In genomic region chr1:74420497-74420896, GRCh38 we compare ENCODE assay signal across 14 cellular contexts.
DNase-seq lines count a peak whose midpoint lies in the region; ATAC-seq and TF ChIP-seq lines count a peak whose summit lies in the region.
"Had no signal": no experiment of that assay in that cellular context is flagged by ENCODE, and none has a peak within 500 bp of the region (broad histone marks: within the 10 kb centered on the region; RNA-seq: fewer than 3 reads in every experiment).

No MANE protein-coding gene starts in this region.

- H2BK5ac ChIP-seq in mesendoderm (ENCODE audit: low read length), result no peak overlapping the region

- peaks cover 52% of the 10 kb centered on the region for H3K4me1 ChIP-seq in cardiac muscle cell (ENCODE audit: low read depth)
- H3K4me1 ChIP-seq in right atrium auricular region, result no peaks in the 10 kb centered on the region
- no peaks in the 10 kb centered on the region for H3K4me1 ChIP-seq in mesendoderm (ENCODE audit: control insufficient read depth, low read depth, low read length)
- H3K4me1 ChIP-seq: BLaER1 treated with 17β-estradiol and CSF1 and Interleukin-3, amounts not matched to agents 10 nM and 100 nM had no signal

- TF ChIP-seq CTCF in cardiac muscle cell (IDR thresholded peaks at IDR 0.05; ENCODE audit: low read depth, low read length) (no peak), right atrium auricular region (IDR thresholded peaks at IDR 0.05) (no peak), WERI-Rb-1 (IDR thresholded peaks at IDR 0.05; ENCODE audit: low read depth, low read length) (no peak)

- no peak overlapping the region for H4K8ac ChIP-seq in mesendoderm (ENCODE audit: low read depth, low read length)

- H3K4ac ChIP-seq in mesendoderm (ENCODE audit: low read depth, low read length), result no peak overlapping the region

- DNase-seq in cardiac muscle cell (ENCODE audit: low read depth in 1 of 2, low spot score in 1 of 2) (no peak), right atrium auricular region (ENCODE audit: low spot score) (no peak), WERI-Rb-1 (no peak), mesendoderm (peak; percentile 14), NCI-H2196 treated with DMSO at 0.1 percent for 48 hours (lab: John Stamatoyannopoulos, UW; ENCODE audit: unreplicated experiment) (no peak)
- DNase-seq in stimulated activated CD8-positive, alpha-beta memory T cell treated with anti-CD3 and anti-CD28 coated beads, Interleukin-4, amount 100 ng/mL, for 48 hours, result no peak
- DNase-seq: 8988T; Calu3; CD8-positive, alpha-beta T cell; DMS79 treated with DMSO at 0.1 percent for 48 hours; GF-D8; H9 had no signal

- H3K79me1 ChIP-seq in mesendoderm (ENCODE audit: low read length), result no peaks in the 10 kb centered on the region

- H3K9me3 ChIP-seq in cardiac muscle cell (ENCODE audit: low read depth) (no peaks in the 10 kb centered on the region), right atrium auricular region (no peaks in the 10 kb centered on the region), WERI-Rb-1 (ENCODE audit: severe bottlenecking) (no peaks in the 10 kb centered on the region)
- H3K9me3 ChIP-seq: BLaER1 treated with 17β-estradiol and CSF1 and Interleukin-3, amounts not matched to agents 10 nM and 100 nM had no signal

- H3K9ac ChIP-seq in mesendoderm (ENCODE audit: low read length), result no peak overlapping the region
- H3K9ac ChIP-seq: BLaER1 treated with 17β-estradiol and CSF1 and Interleukin-3, amounts not matched to agents 10 nM and 100 nM had no signal

- no peak overlapping the region for H3K4me3 ChIP-seq in cardiac muscle cell
- H3K4me3 ChIP-seq in right atrium auricular region, result no peak overlapping the region
- H3K4me3 ChIP-seq in WERI-Rb-1 (ENCODE audit: low read depth, low read length), result no peak overlapping the region; the same call in 1 of the 2 replicates
- no peak overlapping the region for H3K4me3 ChIP-seq in mesendoderm (ENCODE audit: low read length)
- H3K4me3 ChIP-seq: BLaER1 treated with 17β-estradiol and CSF1 and Interleukin-3, amounts not matched to agents 10 nM and 100 nM had no signal

- no peak overlapping the region for H3K23ac ChIP-seq in mesendoderm (ENCODE audit: low read length)

- H2BK120ac ChIP-seq in mesendoderm (ENCODE audit: low read depth, low read length), result no peak overlapping the region

- H3K27me3 ChIP-seq in cardiac muscle cell, result no peaks in the 10 kb centered on the region
- H3K27me3 ChIP-seq in right atrium auricular region, result no peaks in the 10 kb centered on the region
- no peaks in the 10 kb centered on the region for H3K27me3 ChIP-seq in WERI-Rb-1 (ENCODE audit: insufficient read depth, low read depth, severe bottlenecking)
- H3K27me3 ChIP-seq in mesendoderm (ENCODE audit: insufficient read depth, low read length, poor library complexity), result no peaks in the 10 kb centered on the region
- H3K27me3 ChIP-seq: BLaER1 treated with 17β-estradiol and CSF1 and Interleukin-3, amounts not matched to agents 10 nM and 100 nM had no signal

- ATAC-seq in GM18502 (IDR thresholded peaks at IDR 0.05; ENCODE audit: poor library complexity, unreplicated experiment), result no peak
- ATAC-seq: CD8-positive, alpha-beta T cell had no signal

- H3K36me3 ChIP-seq in cardiac muscle cell (no peaks in the 10 kb centered on the region), right atrium auricular region (no peaks in the 10 kb centered on the region), WERI-Rb-1 (no peaks in the 10 kb centered on the region), mesendoderm (ENCODE audit: control insufficient read depth, insufficient read depth, low read length) (no peaks in the 10 kb centered on the region)
- H3K36me3 ChIP-seq: BLaER1 treated with 17β-estradiol and CSF1 and Interleukin-3, amounts not matched to agents 10 nM and 100 nM had no signal

- H3K4me2 ChIP-seq in mesendoderm (ENCODE audit: low read length), result no peak overlapping the region
- H3K4me2 ChIP-seq: BLaER1 treated with 17β-estradiol and CSF1 and Interleukin-3, amounts not matched to agents 10 nM and 100 nM had no signal

- H2AK5ac ChIP-seq in mesendoderm (ENCODE audit: low read length), result no peak overlapping the region

- no peaks in the 10 kb centered on the region for H3K79me2 ChIP-seq in mesendoderm (ENCODE audit: control insufficient read depth, insufficient read depth, low read length)

- no peak overlapping the region for H3K18ac ChIP-seq in mesendoderm (ENCODE audit: low read length)

- no peak overlapping the region for H3K56ac ChIP-seq in mesendoderm (ENCODE audit: low read length)

- no peak overlapping the region for H4K5ac ChIP-seq in mesendoderm (ENCODE audit: low read length)

- H3K27ac ChIP-seq in cardiac muscle cell, result peak overlapping the region; percentile 1
- H3K27ac ChIP-seq in right atrium auricular region, result no peak overlapping the region
- H3K27ac ChIP-seq in WERI-Rb-1, result peak overlapping the region; percentile 77
- H3K27ac ChIP-seq in mesendoderm (ENCODE audit: low read depth, low read length), result no peak overlapping the region
- H3K27ac ChIP-seq: BLaER1 treated with 17β-estradiol and CSF1 and Interleukin-3, amounts not matched to agents 10 nM and 100 nM had no signal

- no CpG with 5 or more reads among the region's 2 CpGs for WGBS in mesendoderm (ENCODE audit: extremely low coverage, insufficient coverage, low lambda C conversion rate)

- no peak overlapping the region for H2BK15ac ChIP-seq in mesendoderm (replicated peaks; ENCODE audit: low read depth)

Comparison
In these comparisons a context has a peak if more than half of its experiments do, and no peak if none do; other contexts are left out.
1. H3K27ac ChIP-seq: peak in cardiac muscle cell (single experiment) and WERI-Rb-1 (single experiment); none in right atrium auricular region (0 of 2) and mesendoderm (single experiment).